In genomic region chr9:34985311-34985899, GRCh38 we compare ENCODE assay signal across 9 cellular contexts. TPM values are rescaled to one million over a fixed set of nuclear protein-coding genes. Genes with fewer than 3 reads are reported as not detected.
DNase-seq lines count a peak whose midpoint lies in the region; ATAC-seq and TF ChIP-seq lines count a peak whose summit lies in the region.
"Had no signal": no experiment of that assay in that cellular context is flagged by ENCODE, and none has a peak within 500 bp of the region (broad histone marks: within the 10 kb centered on the region; RNA-seq: fewer than 3 reads in every experiment).

No MANE protein-coding gene starts in this region.

- H3K9me3 Mint-ChIP-seq in CD8-positive, alpha-beta memory T cell: no peaks in the 10 kb centered on the region

- H3K27me3 Mint-ChIP-seq in CD8-positive, alpha-beta memory T cell: no peaks in the 10 kb centered on the region

- no peak for TF ChIP-seq POLR2A in gastrocnemius medialis (IDR thresholded peaks at IDR 0.05)

- no peaks in the 10 kb centered on the region for H3K36me3 ChIP-seq in CD8-positive, alpha-beta memory T cell (ENCODE audit: insufficient read depth, low read length)
- H3K36me3 ChIP-seq in HAP-1 (replicated peaks): no peaks in the 10 kb centered on the region
- no peaks in the 10 kb centered on the region for H3K36me3 ChIP-seq in gastrocnemius medialis

- POLR2A ChIA-PET in CD8-positive, alpha-beta memory T cell (lab: Charles Lee): no interaction called here

- intact Hi-C loops in gastrocnemius medialis (cut with DNase I; ENCODE audit: low total_unique reads): loop anchor here (1.0 to 5.0 kb wide), 4 partner anchors 86 to 1207 kb away; partner anchors contain the start of genes CLTA and IL11RA

- CTCF ChIA-PET in CD8-positive, alpha-beta memory T cell (lab: Charles Lee): interaction anchor here (0.7 to 2.5 kb wide), 11 partner anchors 9 to 94 kb away, joined by 3 to 21 read pairs (median 4); a partner anchor contains a TSS

- H3K9me3 ChIP-seq in CD8-positive, alpha-beta memory T cell (ENCODE audit: low read length): no peaks in the 10 kb centered on the region
- H3K9me3 ChIP-seq in HAP-1 (no peaks in the 10 kb centered on the region), gastrocnemius medialis (no peaks in the 10 kb centered on the region)

- peak overlapping the region in 6 of 8 donors; percentile 15 to 82 (median 54) for H3K27ac Mint-ChIP-seq in CD8-positive, alpha-beta memory T cell

- DNase-seq in CD8-positive, alpha-beta memory T cell: peak; percentile 36 to 71 (median 51)
- DNase-seq in HAP-1 (ENCODE audit: low spot score in 2 of 2) (peak; percentile 39 to 83), NOMO-1 treated with dmso at 0.1 percent for 144 hours (lab: John Stamatoyannopoulos, UW; ENCODE audit: unreplicated experiment) (peak; percentile 71), foreskin melanocyte (peak; percentile 53), gastrocnemius medialis (peak in 1 of 2 donors; percentile 35), GM19238 (ENCODE audit: insufficient read length, low spot score) (no peak)
- peak; percentile 50 for DNase-seq in activated T-helper 9 cell treated with anti-CD3 and anti-CD28 coated beads, Interleukin-2, amount 50 U/mL, for 16 hours (ENCODE audit: low read depth)

- ATAC-seq in gastrocnemius medialis (no peak), GM21447 (IDR thresholded peaks at IDR 0.05; ENCODE audit: unreplicated experiment) (no peak)

- no peak overlapping the region for H3K4me3 ChIP-seq in CD8-positive, alpha-beta memory T cell (ENCODE audit: low read length)
- no peak overlapping the region for H3K4me3 ChIP-seq in HAP-1
- no peak overlapping the region for H3K4me3 ChIP-seq in gastrocnemius medialis

- TF ChIP-seq CTCF in gastrocnemius medialis (IDR thresholded peaks at IDR 0.05 in 4 of 5, conservative IDR thresholded peaks at IDR 0.05 in 1 of 5): peak; percentile 63 to 81 (median 76)

- no peaks in the 10 kb centered on the region for H3K27me3 ChIP-seq in CD8-positive, alpha-beta memory T cell (ENCODE audit: insufficient read depth, low read length, poor library complexity, severe bottlenecking)
- H3K27me3 ChIP-seq in HAP-1 (ENCODE audit: low read depth) (no peaks in the 10 kb centered on the region; the same call in 1 of the 2 replicates), gastrocnemius medialis (no peaks in the 10 kb centered on the region)

- peaks cover 0 to 5% (median 0%) of the 10 kb centered on the region in 3 donors for H3K36me3 Mint-ChIP-seq in CD8-positive, alpha-beta memory T cell

- H3K27ac ChIP-seq in CD8-positive, alpha-beta memory T cell (ENCODE audit: low read depth, low read length): no peak overlapping the region
- H3K27ac ChIP-seq in gastrocnemius medialis: no peak overlapping the region

- H3K4me1 Mint-ChIP-seq in CD8-positive, alpha-beta memory T cell: peaks cover 46 to 76% (median 66%) of the 10 kb centered on the region in 3 donors

- H3K4me1 ChIP-seq in CD8-positive, alpha-beta memory T cell (ENCODE audit: insufficient read depth, low read length): peaks cover 68% of the 10 kb centered on the region
- H3K4me1 ChIP-seq in HAP-1: peaks cover 5% of the 10 kb centered on the region; the same call in 1 of the 2 replicates
- peaks cover 2 to 11% of the 10 kb centered on the region in 2 donors for H3K4me1 ChIP-seq in gastrocnemius medialis

- H3K4me3 Mint-ChIP-seq in CD8-positive, alpha-beta memory T cell: peak overlapping the region in 1 of 7 donors; percentile 27

- in situ Hi-C loops in HAP-1 (cut with MboI; ENCODE audit: low sequenced_read_pairs): no loop called here
- in situ Hi-C loops in gastrocnemius medialis (cut with MboI; ENCODE audit: low sequenced_read_pairs in 4 of 4): no loop called here

RNA-seq across cellular contexts. Expression of gene DNAJB5, which starts 4.1 kb away (rescaled TPM):
- total RNA-seq in CD8-positive, alpha-beta memory T cell: 1 to 10 TPM; 3.3 to 3.7 TPM
- 2.4 TPM for polyA plus RNA-seq in CD8-positive, alpha-beta memory T cell
- 100 to 1,000 TPM in 3 of 4 donors, 10 to 100 TPM in 1; 75.3 to 187 (median 128) TPM for total RNA-seq in gastrocnemius medialis

RNA-seq across cellular contexts. Expression of gene PHF24, which starts 27.3 kb away (rescaled TPM):
- total RNA-seq in CD8-positive, alpha-beta memory T cell: under 1 TPM in 1 of 2 experiments, not detected in 1; 0.04 TPM
- polyA plus RNA-seq in CD8-positive, alpha-beta memory T cell: not detected
- total RNA-seq in gastrocnemius medialis: under 1 TPM in 1 of 4 donors, not detected in 3; 0.04 TPM
- total RNA-seq: T-helper 1 cell treated with Interleukin-12 subunit alpha and Interleukin-12 subunit beta and Interleukin-4 antibody, amounts not matched to agents 30 ng/mL and 1 ng/mL, for 36 hours had no signal

Comparison
In these comparisons a context has a peak if more than half of its experiments do, and no peak if none do; other contexts are left out.
1. RNA of gene DNAJB5, which starts 4.1 kb away (total RNA-seq): 75.3 to 187 TPM in gastrocnemius medialis; 3.3 to 3.7 TPM in CD8-positive, alpha-beta memory T cell; every median in the first group is over 10 times any median in the second.